8 cellular contexts compared by ENCODE assay signal in genomic region chr2:74179063-74179865, GRCh38. TPM values are rescaled to one million over a fixed set of nuclear protein-coding genes. Genes with fewer than 3 reads are reported as not detected.
DNase-seq lines count a peak whose midpoint lies in the region; TF ChIP-seq lines count a peak whose summit lies in the region.

No MANE protein-coding gene starts in this region.

- peak; percentile 66 for TF ChIP-seq CTCF in H9 (conservative IDR thresholded peaks at IDR 0.05)
- peak in 4 of 6 experiments; percentile 34 to 50 (median 42) for TF ChIP-seq CTCF in Peyer's patch (IDR thresholded peaks at IDR 0.05)
- peak in 5 of 6 experiments; percentile 16 to 46 (median 22) for TF ChIP-seq CTCF in esophagus squamous epithelium (IDR thresholded peaks at IDR 0.05)

- TF ChIP-seq POLR2A in Peyer's patch (IDR thresholded peaks at IDR 0.05), result peak in 1 of 2 donors; percentile 53
- no peak for TF ChIP-seq POLR2A in esophagus squamous epithelium (IDR thresholded peaks at IDR 0.05)

- H3K27ac ChIP-seq in H9 (ENCODE audit: insufficient read length, low read depth, low read length) (no peak overlapping the region), Peyer's patch (peak overlapping the region; percentile 89 to 99 (median 97)), esophagus squamous epithelium (peak overlapping the region; percentile 96 to 99 (median 98)), trophoblast cell (ENCODE audit: low read depth, low read length) (no peak overlapping the region)

- H3K18ac ChIP-seq in H9 (ENCODE audit: insufficient read length, low read depth, low read length), result no peak overlapping the region
- H3K18ac ChIP-seq in trophoblast cell (ENCODE audit: low read length), result no peak overlapping the region

- no peak overlapping the region for H3T11ph ChIP-seq in H9 (ENCODE audit: low read length)

- H2BK12ac ChIP-seq in H9 (ENCODE audit: insufficient read length, low read depth, low read length) (no peak overlapping the region), trophoblast cell (ENCODE audit: low read length) (no peak overlapping the region)

- H2AK5ac ChIP-seq in H9 (ENCODE audit: insufficient read length, low read length), result no peak overlapping the region
- H2AK5ac ChIP-seq in trophoblast cell (ENCODE audit: low read length), result no peak overlapping the region

- H4K8ac ChIP-seq in H9 (replicated peaks; ENCODE audit: insufficient read length, low read depth, low read length) (no peak overlapping the region), trophoblast cell (ENCODE audit: low read depth, low read length) (peak overlapping the region; percentile 71)

- H3K23ac ChIP-seq in H9 (ENCODE audit: insufficient read length, low read depth, low read length), result no peak overlapping the region
- no peak overlapping the region for H3K23ac ChIP-seq in trophoblast cell (ENCODE audit: low read length)

- H2AFZ ChIP-seq in H9 (ENCODE audit: low read length), result no peak overlapping the region
- no peak overlapping the region for H2AFZ ChIP-seq in trophoblast cell (ENCODE audit: insufficient read depth, low read length, poor library complexity)

- DNase-seq in EH (ENCODE audit: low read depth) (peak; percentile 18), H9 (no peak), Peyer's patch (no peak), esophagus squamous epithelium (lab: John Stamatoyannopoulos, UW) (no peak), trophoblast cell (peak; percentile 58 to 69), NCI-H2196 (lab: John Stamatoyannopoulos, UW; ENCODE audit: unreplicated experiment) (no peak), activated gamma-delta T cell (lab: John Stamatoyannopoulos, UW) (no peak), KG1 (lab: John Stamatoyannopoulos, UW) (no peak)

- no peak overlapping the region for H4K5ac ChIP-seq in H9 (ENCODE audit: insufficient read length, low read depth, low read length)

- no peaks in the 10 kb centered on the region for H4K20me1 ChIP-seq in H9 (ENCODE audit: control insufficient read depth, insufficient read depth, insufficient read length)

- peaks cover 13 to 15% of the 10 kb centered on the region in 2 experiments for H3K4me1 Mint-ChIP-seq in H9

- H3K79me2 ChIP-seq in H9 (ENCODE audit: insufficient read depth, low read length) (peaks cover 16% of the 10 kb centered on the region; the same call in 1 of the 2 replicates), trophoblast cell (ENCODE audit: control insufficient read depth, insufficient read depth, low read length, poor library complexity) (peaks cover 12% of the 10 kb centered on the region)

- H3K27me3 ChIP-seq in H9 (ENCODE audit: insufficient read depth, low read length) (no peaks in the 10 kb centered on the region), Peyer's patch (no peaks in the 10 kb centered on the region), esophagus squamous epithelium (no peaks in the 10 kb centered on the region), trophoblast cell (ENCODE audit: insufficient read depth, low read length) (no peaks in the 10 kb centered on the region)

- no peaks in the 10 kb centered on the region for H3K27me3 Mint-ChIP-seq in H9 (ENCODE audit: low read depth)

- intact Hi-C loops in esophagus squamous epithelium (cut with DNase I), result no loop called here

- no peak overlapping the region for H4K12ac ChIP-seq in trophoblast cell (ENCODE audit: low read depth, low read length)

- peak overlapping the region; percentile 11 to 64 (median 44); a peak in 3 of 7 replicates for H3K27ac Mint-ChIP-seq in H9

- H2BK15ac ChIP-seq in H9 (ENCODE audit: low read depth, low read length), result no peak overlapping the region

- peaks cover 17 to 31% (median 20%) of the 10 kb centered on the region in 3 experiments for H3K36me3 Mint-ChIP-seq in H9 (ENCODE audit: insufficient read depth in 1 of 3, low read depth in 3 of 3)

- H3K9me3 Mint-ChIP-seq in H9, result peaks cover 4% of the 10 kb centered on the region in 2 experiments; a peak in 3 of 5 replicates

- H3K56ac ChIP-seq in H9 (ENCODE audit: insufficient read length, low read depth, low read length), result no peak overlapping the region

- H3K4me1 ChIP-seq in H9 (ENCODE audit: insufficient read depth, low read length), result no peaks in the 10 kb centered on the region
- H3K4me1 ChIP-seq in Peyer's patch, result peaks cover 0 to 37% (median 7%) of the 10 kb centered on the region in 4 donors
- H3K4me1 ChIP-seq in esophagus squamous epithelium, result peaks cover 14 to 48% (median 34%) of the 10 kb centered on the region in 3 donors
- peaks cover 3 to 4% of the 10 kb centered on the region in 2 experiments for H3K4me1 ChIP-seq in trophoblast cell (ENCODE audit: control insufficient read depth in 1 of 2, insufficient read depth in 2 of 2, low read length in 2 of 2)

- H3K4me3 Mint-ChIP-seq in H9, result peak overlapping the region; percentile 90 to 93

- H3K4ac ChIP-seq in H9 (ENCODE audit: low read depth, low read length) (no peak overlapping the region), trophoblast cell (ENCODE audit: low read depth, low read length) (no peak overlapping the region)

- no peaks in the 10 kb centered on the region for H3K23me2 ChIP-seq in H9 (ENCODE audit: insufficient read length, low read depth, low read length, poor library complexity, severe bottlenecking)

- no peaks in the 10 kb centered on the region for H3K36me3 ChIP-seq in Peyer's patch
- no peaks in the 10 kb centered on the region for H3K36me3 ChIP-seq in esophagus squamous epithelium
- peaks cover 0 to 5% of the 10 kb centered on the region in 2 experiments for H3K36me3 ChIP-seq in trophoblast cell (ENCODE audit: control insufficient read depth in 1 of 2, insufficient read depth in 2 of 2, low read length in 2 of 2)

- H3K9ac ChIP-seq in H9 (ENCODE audit: extremely low read depth, insufficient read length, low read length), result no peak overlapping the region
- no peak overlapping the region for H3K9ac ChIP-seq in trophoblast cell (ENCODE audit: low read length)

- H2BK5ac ChIP-seq in H9 (ENCODE audit: insufficient read length, low read length) (no peak overlapping the region), trophoblast cell (ENCODE audit: low read depth, low read length, poor library complexity) (no peak overlapping the region)

- H4K91ac ChIP-seq in H9 (ENCODE audit: insufficient read length, low read depth, low read length) (no peak overlapping the region), trophoblast cell (ENCODE audit: low read depth, low read length) (no peak overlapping the region)

- H3K4me3 ChIP-seq in Peyer's patch, result peak overlapping the region; percentile 79 to 92 (median 88)
- peak overlapping the region; percentile 79 to 100 (median 94) for H3K4me3 ChIP-seq in esophagus squamous epithelium
- H3K4me3 ChIP-seq in trophoblast cell (ENCODE audit: low read depth, low read length), result no peak overlapping the region

- H3K79me1 ChIP-seq in H9 (ENCODE audit: insufficient read depth, low read depth, low read length, poor library complexity, severe bottlenecking), result peaks cover 7% of the 10 kb centered on the region
- H3K79me1 ChIP-seq in trophoblast cell (ENCODE audit: low read length), result peaks cover 7% of the 10 kb centered on the region

- no peak overlapping the region for H2BK120ac ChIP-seq in H9 (ENCODE audit: low read depth, low read length, poor library complexity, severe bottlenecking)
- peak overlapping the region; percentile 18 for H2BK120ac ChIP-seq in trophoblast cell (ENCODE audit: insufficient read depth, low read length, poor library complexity)

- H3K14ac ChIP-seq in H9 (ENCODE audit: insufficient read depth, low read length), result no peak overlapping the region
- no peak overlapping the region for H3K14ac ChIP-seq in trophoblast cell (ENCODE audit: low read length)

- H3K9me3 ChIP-seq in H9 (ENCODE audit: control insufficient read depth, low read depth, low read length) (no peaks in the 10 kb centered on the region), Peyer's patch (no peaks in the 10 kb centered on the region), esophagus squamous epithelium (no peaks in the 10 kb centered on the region), trophoblast cell (ENCODE audit: insufficient read depth, low read depth, low read length) (no peaks in the 10 kb centered on the region)

- H2BK20ac ChIP-seq in H9 (ENCODE audit: low read depth, low read length, poor library complexity, severe bottlenecking), result no peak overlapping the region

- WGBS in H9 (ENCODE audit: extremely low coverage, insufficient read length, low lambda C conversion rate), result no CpG with 5 or more reads among the region's 25 CpGs
- 41 to 45% methylated on average over 18 to 24 of the region's 25 CpGs for WGBS in esophagus squamous epithelium, 2 donors
- WGBS in trophoblast cell (ENCODE audit: extremely low coverage, insufficient coverage, insufficient read length), result no CpG with 5 or more reads among the region's 25 CpGs

- H3K4me2 ChIP-seq in H9 (ENCODE audit: insufficient read depth, insufficient read length, low read length), result no peak overlapping the region
- peak overlapping the region; percentile 43 for H3K4me2 ChIP-seq in trophoblast cell (ENCODE audit: low read length)

RNA-seq across cellular contexts. Expression of gene MOB1A, which starts 0.6 kb away (rescaled TPM):
- 95.1 and 98.6 TPM in 2 replicates for total RNA-seq in H9 (2021)
- 100 to 1,000 TPM in 1 of 4 donors, 10 to 100 TPM in 3; 46.7 to 102 (median 77.6) TPM for total RNA-seq in Peyer's patch
- 100 to 1,000 TPM in 3 of 4 donors, 10 to 100 TPM in 1; 87.9 to 125 (median 102) TPM for total RNA-seq in esophagus squamous epithelium
- polyA plus RNA-seq in trophoblast cell (2013), result 40.4 and 41.8 TPM in 2 replicates

RNA-seq across cellular contexts. Expression of gene MTHFD2, which starts 19.2 kb away (rescaled TPM):
- total RNA-seq in H9 (2021), result 186 and 201 TPM in 2 replicates
- 10 to 100 TPM; 15.1 to 24.8 (median 16.2) TPM for total RNA-seq in Peyer's patch
- total RNA-seq in esophagus squamous epithelium, result 10 to 100 TPM; 19.1 to 55.4 (median 39.0) TPM
- polyA plus RNA-seq in trophoblast cell (2013), result 94.1 and 99.7 TPM in 2 replicates

RNA-seq across cellular contexts. Expression of gene BOLA3, which starts 31.6 kb away (rescaled TPM):
- total RNA-seq in H9 (2021), result 45.0 and 51.9 TPM in 2 replicates
- 10 to 100 TPM; 17.7 to 72.6 (median 28.0) TPM for total RNA-seq in Peyer's patch
- total RNA-seq in esophagus squamous epithelium, result 10 to 100 TPM; 27.1 to 69.3 (median 40.8) TPM
- 41.3 and 45.1 TPM in 2 replicates for polyA plus RNA-seq in trophoblast cell (2013)

Comparison
In these comparisons a context has a peak if more than half of its experiments do, and no peak if none do; other contexts are left out.
1. DNase-seq: peak in EH (single experiment) and trophoblast cell (2 of 2); none in H9 (single experiment), Peyer's patch (0 of 3), esophagus squamous epithelium (single experiment), NCI-H2196 (single experiment), activated gamma-delta T cell (single experiment) and KG1 (single experiment).
2. H3K27ac ChIP-seq: peak in Peyer's patch (4 of 4) and esophagus squamous epithelium (4 of 4); none in H9 (single experiment) and trophoblast cell (single experiment).
3. Peak in every context shown above with its lines, with median percentiles within 50 percentile points of each other: CTCF ChIP-seq.